ENCODE assay signal across 8 cellular contexts in genomic region chr15:60359738-60360137, GRCh38. TPM values are rescaled to one million over a fixed set of nuclear protein-coding genes. Genes with fewer than 3 reads are reported as not detected.
A peak's percentile ranks its signal among the peaks of the same experiment; 100 is the strongest.
DNase-seq lines count a peak whose midpoint lies in the region; ATAC-seq, FAIRE-seq and TF ChIP-seq lines count a peak whose summit lies in the region.
"Not testable (repeated sequence)": the region's sequence is repeated elsewhere in the genome, so short reads cannot be mapped to it uniquely, and the experiment has no call there.

No MANE protein-coding gene starts in this region.

- DNase-seq in NCI-H1105 treated with DMSO at 0.1 percent for 48 hours (lab: John Stamatoyannopoulos, UW): peak; percentile 90
- peak in 1 of 3 donors; percentile 55 for DNase-seq in Peyer's patch
- peak; percentile 37 for DNase-seq in activated CD8-positive, alpha-beta memory T cell treated with anti-CD3 and anti-CD28 coated beads, Interleukin-2, amount 50 U/mL, for 4 hours
- DNase-seq in dermis microvascular lymphatic vessel endothelial cell (ENCODE audit: low read depth in 2 of 2): peak; percentile 57 to 79
- DNase-seq in sciatic nerve (ENCODE audit: low spot score): not testable (repeated sequence)

- H3K4me1 ChIP-seq in Peyer's patch: peaks cover 0 to 42% (median 2%) of the 10 kb centered on the region in 4 donors

- not testable (repeated sequence) for H3K27me3 ChIP-seq in Peyer's patch

- FAIRE-seq in islet of Langerhans (lab: Jason Lieb, UNC): peak; percentile 97

- peaks cover 0 to 85% (median 3%) of the 10 kb centered on the region in 3 donors for H3K36me3 ChIP-seq in Peyer's patch

- TF ChIP-seq CTCF in 22Rv1 (IDR thresholded peaks at IDR 0.05) (peak; percentile 84), GM12873 (IDR thresholded peaks at IDR 0.05; ENCODE audit: insufficient read depth, low read depth, low read length, missing control alignments) (peak; percentile 75), Peyer's patch (IDR thresholded peaks at IDR 0.05) (peak; percentile 18 to 81 (median 70))

- intact Hi-C loops in sciatic nerve (cut with DNase I): loop anchor here (5.0 kb wide), 1 partner anchor 83 kb away; no protein-coding TSS in a partner anchor

- ATAC-seq in sciatic nerve: peak; percentile 79

- H3K27ac ChIP-seq in 22Rv1: not testable (repeated sequence)
- H3K27ac ChIP-seq in Peyer's patch: peak overlapping the region in 1 of 4 donors; percentile 19

- H3K4me3 ChIP-seq in Peyer's patch: not testable (repeated sequence)

- not testable (repeated sequence) for H3K9me3 ChIP-seq in Peyer's patch

- peak in 1 of 2 donors; percentile 9 for TF ChIP-seq POLR2A in Peyer's patch (IDR thresholded peaks at IDR 0.05)

RNA-seq across cellular contexts. Expression of gene ANXA2, which starts 38.0 kb away (rescaled TPM):
- total RNA-seq in Peyer's patch (100 to 1,000 TPM; 564 to 802 (median 681) TPM), dermis microvascular lymphatic vessel endothelial cell (3,929 and 5,034 TPM in 2 replicates), sciatic nerve (904 TPM)
